Comparison of ENCODE assay signal across 8 cellular contexts in the genomic region with DNA sequence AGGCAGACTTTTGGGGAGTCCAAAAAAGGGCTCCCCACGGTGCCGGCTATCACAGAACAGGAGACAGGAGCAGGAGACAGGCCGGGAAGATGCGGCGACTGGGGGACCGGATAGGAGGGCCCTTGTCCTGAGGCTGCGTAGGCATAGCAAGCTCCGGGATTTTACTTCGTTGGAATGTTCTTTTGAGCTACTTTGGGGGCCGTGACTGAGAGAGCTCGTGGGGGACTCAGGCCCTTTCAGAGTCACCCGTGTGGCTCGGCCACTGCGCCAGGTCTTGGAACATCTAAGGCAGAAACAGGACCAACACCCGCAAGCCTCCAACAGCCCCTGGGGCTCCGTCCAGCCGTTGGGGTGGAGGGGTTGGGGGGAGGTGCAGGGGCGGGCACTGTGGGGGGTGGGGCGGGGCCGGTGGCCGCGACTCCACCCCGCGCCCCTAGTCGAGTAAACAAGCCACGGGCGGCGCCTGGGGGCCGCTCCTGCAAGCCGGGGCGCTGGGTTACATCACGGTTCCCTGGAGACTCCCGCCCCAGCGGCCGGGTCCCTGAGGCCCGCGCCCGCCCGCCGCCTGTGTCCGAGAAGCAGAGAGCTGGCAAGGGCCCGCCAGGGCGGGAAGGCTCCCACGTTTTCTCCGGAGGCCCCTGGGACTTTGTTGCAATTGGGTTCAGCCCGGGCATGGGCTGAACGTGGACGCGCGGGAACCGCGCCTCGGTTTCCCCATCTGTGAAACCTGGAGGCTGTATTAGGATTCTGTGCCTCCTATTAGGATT. TPM values are rescaled to one million over a fixed set of nuclear protein-coding genes. Genes with fewer than 3 reads are reported as not detected.
A peak's percentile ranks its signal among the peaks of the same experiment; 100 is the strongest.
DNase-seq lines count a peak whose midpoint lies in the region; ATAC-seq lines count a peak whose summit lies in the region.

No MANE protein-coding gene starts in this region.

- H3K9me3 ChIP-seq in mucosa of stomach (ENCODE audit: control insufficient read depth, low read length) (no peaks in the 10 kb centered on the region), aorta (ENCODE audit: control insufficient read depth, low read length) (no peaks in the 10 kb centered on the region)

- H3K9ac ChIP-seq in mucosa of stomach (ENCODE audit: low read length), result peak overlapping the region; percentile 66

- H3K4me3 ChIP-seq in mucosa of stomach (ENCODE audit: low read length) (peak overlapping the region; percentile 25), aorta (ENCODE audit: low read length in 2 of 2) (peak overlapping the region in 1 of 2 donors; percentile 23)

- H3K36me3 ChIP-seq in mucosa of stomach (ENCODE audit: control insufficient read depth, insufficient read depth, low read length) (no peaks in the 10 kb centered on the region), aorta (ENCODE audit: control insufficient read depth in 1 of 2, insufficient read depth in 2 of 2, low read length in 1 of 2) (no peaks in the 10 kb centered on the region)

- intact Hi-C loops in Right ventricle myocardium inferior (cut with DNase I), result loop anchor here (2.0 kb wide), 1 partner anchor 24 kb away; no protein-coding TSS in a partner anchor
- intact Hi-C loops in cardiac septum (cut with DNase I), result no loop called here
- intact Hi-C loops in aorta (cut with DNase I), result no loop called here

- H3K27ac ChIP-seq in aorta (ENCODE audit: low read depth in 1 of 2, low read length in 2 of 2), result peak overlapping the region in 1 of 2 donors; percentile 43

- WGBS in aorta, 2 donors, result 3 to 5% methylated on average over 33 to 53 of the region's 53 CpGs

- no peak for DNase-seq in Right ventricle myocardium inferior (ENCODE audit: missing footprints)
- no peak for DNase-seq in cardiac septum (ENCODE audit: low spot score)
- peak; percentile 73 for DNase-seq in ecto neural progenitor cell (ENCODE audit: low spot score)
- DNase-seq in aorta, result peak in 1 of 2 donors; percentile 84
- DNase-seq in DMS53 treated with DMSO at 0.1 percent for 48 hours (lab: John Stamatoyannopoulos, UW; ENCODE audit: unreplicated experiment), result no peak

- ATAC-seq in Right ventricle myocardium inferior, result peak; percentile 35
- peak; percentile 48 for ATAC-seq in aorta (ENCODE audit: low FRiP score)
- ATAC-seq in esophagus mucosa, result no peak
- ATAC-seq in HG02973 (IDR thresholded peaks at IDR 0.05; ENCODE audit: unreplicated experiment), result no peak

- H3K4me1 ChIP-seq in mucosa of stomach (ENCODE audit: control insufficient read depth, insufficient read depth, low read length), result peaks cover 70% of the 10 kb centered on the region
- peaks cover 0 to 2% of the 10 kb centered on the region in 2 donors for H3K4me1 ChIP-seq in aorta (ENCODE audit: control insufficient read depth in 1 of 2, insufficient read depth in 2 of 2, low read length in 2 of 2)

- H3K27me3 ChIP-seq in mucosa of stomach (ENCODE audit: control insufficient read depth, insufficient read depth, low read length) (peaks cover 8% of the 10 kb centered on the region), aorta (ENCODE audit: control insufficient read depth in 1 of 2, insufficient read depth in 2 of 2, low read length in 1 of 2) (no peaks in the 10 kb centered on the region)

RNA-seq across cellular contexts. Expression of gene C15orf39, which starts 23.3 kb away (rescaled TPM):
- total RNA-seq in Right ventricle myocardium inferior (15.0 TPM), cardiac septum (12.9 TPM), aorta (10 to 100 TPM; 24.6 to 26.8 TPM), esophagus mucosa (23.1 TPM)
- polyA plus RNA-seq in aorta, result 1 to 10 TPM; 8.1 to 8.6 TPM

Comparison
In these comparisons a context has a peak if more than half of its experiments do, and no peak if none do; other contexts are left out.
1. ATAC-seq: peak in Right ventricle myocardium inferior (single experiment) and aorta (single experiment); none in esophagus mucosa (single experiment) and HG02973 (single experiment).